ENCODE assay signal across 8 cellular contexts in genomic region chr21:26686278-26686677, GRCh38.
DNase-seq lines count a peak whose midpoint lies in the region; ATAC-seq and TF ChIP-seq lines count a peak whose summit lies in the region.

No MANE protein-coding gene starts in this region.

- no peaks in the 10 kb centered on the region for H4K20me1 ChIP-seq in PC-9 (ENCODE audit: insufficient read depth)

- POLR2A ChIA-PET in PC-9 (lab: Charles Lee; ENCODE audit: unreplicated experiment) = no interaction called here

- H3K4me3 Mint-ChIP-seq in nephron progenitor cell = no peak overlapping the region
- H3K4me3 Mint-ChIP-seq in stimulated activated effector memory CD8-positive, alpha-beta T cell treated with anti-CD3 and anti-CD28 coated beads, Interleukin-12 subunit alpha, Interleukin-12 subunit beta, amount 100 ng/mL, for 72 hours = no peak overlapping the region

- ATAC-seq in HG02759 (IDR thresholded peaks at IDR 0.05; ENCODE audit: unreplicated experiment) (peak; percentile 94), GM19035 (IDR thresholded peaks at IDR 0.05; ENCODE audit: unreplicated experiment) (no peak)
- no peak for ATAC-seq in stimulated activated effector memory CD8-positive, alpha-beta T cell treated with anti-CD3 and anti-CD28 coated beads, Interleukin-12 subunit alpha, Interleukin-12 subunit beta, amount 100 ng/mL, for 72 hours

- intact Hi-C loops in PC-9 (cut with micrococcal nuclease; ENCODE audit: unreplicated experiment) = no loop called here

- H3K4me3 ChIP-seq in PC-9 = peak overlapping the region; percentile 38; the same call in 1 of the 2 replicates
- no peak overlapping the region for H3K4me3 ChIP-seq in fibroblast of pulmonary artery (replicated peaks; ENCODE audit: low read depth, low read length)

- CTCF ChIA-PET in PC-9 (lab: Charles Lee) = no interaction called here

- no peaks in the 10 kb centered on the region for H3F3A ChIP-seq in PC-9 (ENCODE audit: insufficient read depth, low read depth)

- DNase-seq in NCI-H1105 (lab: John Stamatoyannopoulos, UW) (peak; percentile 7), NCI-H1105 treated with DMSO at 0.1 percent for 48 hours (lab: John Stamatoyannopoulos, UW) (no peak), PC-9 (peak in 1 of 2 experiments; percentile 5), fibroblast of pulmonary artery (ENCODE audit: low read depth) (peak; percentile 21), nephron progenitor cell (no peak)
- no peak for DNase-seq in stimulated activated effector memory CD8-positive, alpha-beta T cell treated with anti-CD3 and anti-CD28 coated beads, Interleukin-12 subunit alpha, Interleukin-12 subunit beta, amount 100 ng/mL, for 72 hours (ENCODE audit: low spot score in 2 of 2)

- peak overlapping the region; percentile 65; the same call in 1 of the 2 replicates for H3K4me2 ChIP-seq in PC-9

- no peaks in the 10 kb centered on the region for H3K9me2 ChIP-seq in PC-9 (ENCODE audit: insufficient read depth)

- H3K4me1 ChIP-seq in PC-9 (replicated peaks; ENCODE audit: insufficient read depth) = no peaks in the 10 kb centered on the region

- no peaks in the 10 kb centered on the region for H3K27me3 Mint-ChIP-seq in nephron progenitor cell (ENCODE audit: low read depth, poor library complexity)

- H3K79me2 ChIP-seq in PC-9 (ENCODE audit: low read depth) = no peaks in the 10 kb centered on the region

- peaks cover 7% of the 10 kb centered on the region for H3K9me3 Mint-ChIP-seq in nephron progenitor cell
- H3K9me3 Mint-ChIP-seq in stimulated activated effector memory CD8-positive, alpha-beta T cell treated with anti-CD3 and anti-CD28 coated beads, Interleukin-12 subunit alpha, Interleukin-12 subunit beta, amount 100 ng/mL, for 72 hours = peaks cover 3% of the 10 kb centered on the region

- H3K9me3 ChIP-seq in PC-9 (ENCODE audit: insufficient read depth, low read depth) = no peaks in the 10 kb centered on the region

- peak overlapping the region; percentile 75 for H2AFZ ChIP-seq in PC-9

- no peak overlapping the region for H3K27ac Mint-ChIP-seq in nephron progenitor cell
- H3K27ac Mint-ChIP-seq in stimulated activated effector memory CD8-positive, alpha-beta T cell treated with anti-CD3 and anti-CD28 coated beads, Interleukin-12 subunit alpha, Interleukin-12 subunit beta, amount 100 ng/mL, for 72 hours = no peak overlapping the region

- no peaks in the 10 kb centered on the region for H3K4me1 Mint-ChIP-seq in nephron progenitor cell
- H3K4me1 Mint-ChIP-seq in stimulated activated effector memory CD8-positive, alpha-beta T cell treated with anti-CD3 and anti-CD28 coated beads, Interleukin-12 subunit alpha, Interleukin-12 subunit beta, amount 100 ng/mL, for 72 hours = no peaks in the 10 kb centered on the region

- H3K27me3 ChIP-seq in PC-9 (ENCODE audit: insufficient read depth, low read depth) = no peaks in the 10 kb centered on the region

- no peaks in the 10 kb centered on the region for H3K36me3 Mint-ChIP-seq in nephron progenitor cell (ENCODE audit: low read depth)
- H3K36me3 Mint-ChIP-seq in stimulated activated effector memory CD8-positive, alpha-beta T cell treated with anti-CD3 and anti-CD28 coated beads, Interleukin-12 subunit alpha, Interleukin-12 subunit beta, amount 100 ng/mL, for 72 hours = no peaks in the 10 kb centered on the region

- no peak for TF ChIP-seq CTCF in PC-9 (conservative IDR thresholded peaks at IDR 0.05)
- TF ChIP-seq CTCF in fibroblast of pulmonary artery (IDR thresholded peaks at IDR 0.05; ENCODE audit: low read length, missing control alignments) = no peak
- no peak for TF ChIP-seq CTCF in nephron progenitor cell (IDR thresholded peaks at IDR 0.05)

- no TSS peak for BruUV-seq in PC-9 (replicated peaks; lab: Mats Ljungman, UMichigan)

- H3K36me3 ChIP-seq in PC-9 (ENCODE audit: low read depth) = no peaks in the 10 kb centered on the region

- no peak overlapping the region for H3K27ac ChIP-seq in PC-9

Comparison
In these comparisons a context has a peak if more than half of its experiments do, and no peak if none do; other contexts are left out.
1. DNase-seq: peak in NCI-H1105 (single experiment) and fibroblast of pulmonary artery (single experiment); none in NCI-H1105 treated with DMSO at 0.1 percent for 48 hours (single experiment), nephron progenitor cell (single experiment) and stimulated activated effector memory CD8-positive, alpha-beta T cell treated with anti-CD3 and anti-CD28 coated beads, Interleukin-12 subunit alpha, Interleukin-12 subunit beta, amount 100 ng/mL, for 72 hours (0 of 2).